1 cellular context compared by ENCODE assay signal in genomic region chr15:25509697-25510096, GRCh38.
TF ChIP-seq lines count a peak whose summit lies in the region.

No MANE protein-coding gene starts in this region.

TF ChIP-seq in GM23338, 12 proteins besides CTCF, POLR2A, EP300 and RAD21 (continued from another document):
- TF ChIP-seq, protein P1, sequence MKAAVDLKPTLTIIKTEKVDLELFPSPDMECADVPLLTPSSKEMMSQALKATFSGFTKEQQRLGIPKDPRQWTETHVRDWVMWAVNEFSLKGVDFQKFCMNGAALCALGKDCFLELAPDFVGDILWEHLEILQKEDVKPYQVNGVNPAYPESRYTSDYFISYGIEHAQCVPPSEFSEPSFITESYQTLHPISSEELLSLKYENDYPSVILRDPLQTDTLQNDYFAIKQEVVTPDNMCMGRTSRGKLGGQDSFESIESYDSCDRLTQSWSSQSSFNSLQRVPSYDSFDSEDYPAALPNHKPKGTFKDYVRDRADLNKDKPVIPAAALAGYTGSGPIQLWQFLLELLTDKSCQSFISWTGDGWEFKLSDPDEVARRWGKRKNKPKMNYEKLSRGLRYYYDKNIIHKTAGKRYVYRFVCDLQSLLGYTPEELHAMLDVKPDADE (IDR thresholded peaks at IDR 0.05), result no peak
- TF ChIP-seq CREB1 (CRISPR knock-in tag; IDR thresholded peaks at IDR 0.05; ENCODE audit: low read depth) (no peak), ZNF462 (CRISPR knock-in tag; IDR thresholded peaks at IDR 0.05) (no peak), ZNF114 (CRISPR knock-in tag; IDR thresholded peaks at IDR 0.05) (no peak), STAT1 (IDR thresholded peaks at IDR 0.05; ENCODE audit: unreplicated experiment) (no peak)
